ENCODE assay signal across 8 cellular contexts in the genomic region with DNA sequence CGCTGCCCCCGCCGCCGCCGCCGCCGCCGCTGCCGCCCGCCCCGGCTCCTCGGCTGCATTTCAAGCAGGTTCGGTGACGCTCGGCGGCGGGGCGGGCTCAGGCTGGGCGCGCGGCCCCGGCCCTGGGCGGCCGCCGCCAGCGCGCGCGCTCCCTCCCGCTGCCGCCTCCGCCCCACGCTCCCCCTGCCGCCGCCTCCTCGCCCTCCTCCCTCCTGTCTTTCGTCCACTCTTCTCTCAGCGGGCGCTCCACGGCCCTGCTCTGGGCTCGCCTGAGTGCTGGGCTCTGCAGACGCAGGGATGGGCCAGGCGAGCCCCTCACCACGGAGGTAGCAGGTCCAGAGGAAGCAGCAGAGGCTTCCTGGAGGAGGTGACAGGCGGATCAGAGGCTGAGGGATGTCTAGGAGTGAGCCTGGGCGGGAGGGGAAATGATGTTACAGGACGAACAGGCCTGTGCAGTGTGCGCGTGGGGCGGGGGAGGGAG.
A peak's percentile ranks its signal among the peaks of the same experiment; 100 is the strongest.
DNase-seq lines count a peak whose midpoint lies in the region; ATAC-seq lines count a peak whose summit lies in the region.

TSS of gene LRP8 (minus strand) at position 62 of the 481 bp plus-strand sequence. CDS start 158 bp downstream, outside the sequence.

- H3K4me3 ChIP-seq in NT2/D1 (ENCODE audit: insufficient read length, low read depth) (peak within 1 kb of the TSS; percentile 99), mucosa of stomach (ENCODE audit: low read length) (peak within 1 kb of the TSS; percentile 39)

- DNase-seq in AG20443 (ENCODE audit: low spot score) (peak; percentile 98), GM19238 (ENCODE audit: insufficient read length, low spot score) (peak; percentile 89), NT2/D1 (ENCODE audit: low read depth, low spot score) (peak; percentile 62), epidermal melanocyte (ENCODE audit: insufficient read length, low spot score) (peak; percentile 59)
- DNase-seq in activated CD8-positive, alpha-beta memory T cell treated with anti-CD3 and anti-CD28 coated beads, Interleukin-2, amount 50 U/mL, for 4 hours: peak; percentile 85
- peak; percentile 66 for DNase-seq in stimulated activated CD8-positive, alpha-beta memory T cell treated with anti-CD3 and anti-CD28 coated beads, Interleukin-7, amount 100 ng/mL, for 24 hours (ENCODE audit: low read depth)

- H3K27me3 ChIP-seq in NT2/D1 (ENCODE audit: insufficient read depth, insufficient read length): peaks cover 11% of the 10 kb centered on the region
- H3K27me3 ChIP-seq in mucosa of stomach (ENCODE audit: control insufficient read depth, insufficient read depth, low read length): peaks cover 26% of the 10 kb centered on the region

- H3K36me3 ChIP-seq in NT2/D1 (ENCODE audit: insufficient read depth, insufficient read length, low read length) (peaks cover 46% of the 10 kb centered on the region), mucosa of stomach (ENCODE audit: control insufficient read depth, insufficient read depth, low read length) (no peaks in the 10 kb centered on the region)

- H3K9ac ChIP-seq in NT2/D1 (ENCODE audit: insufficient read length, low read depth) (peak within 1 kb of the TSS; percentile 100), mucosa of stomach (ENCODE audit: low read length) (peak within 1 kb of the TSS; percentile 53)

- H3K9me3 ChIP-seq in NT2/D1 (ENCODE audit: insufficient read depth, low read length) (no peaks in the 10 kb centered on the region), mucosa of stomach (ENCODE audit: control insufficient read depth, low read length) (no peaks in the 10 kb centered on the region)

- ATAC-seq in HG03442 (IDR thresholded peaks at IDR 0.05; ENCODE audit: unreplicated experiment): peak; percentile 31

- H3K4me1 ChIP-seq in NT2/D1 (ENCODE audit: insufficient read depth, insufficient read length) (peaks cover 24% of the 10 kb centered on the region), mucosa of stomach (ENCODE audit: control insufficient read depth, insufficient read depth, low read length) (peaks cover 31% of the 10 kb centered on the region)

Comparison
In these comparisons a context has a peak if more than half of its experiments do, and no peak if none do; other contexts are left out.
1. Peak in every context shown above with its lines: DNase-seq, ATAC-seq and H3K4me3 ChIP-seq.